In the genomic region with DNA sequence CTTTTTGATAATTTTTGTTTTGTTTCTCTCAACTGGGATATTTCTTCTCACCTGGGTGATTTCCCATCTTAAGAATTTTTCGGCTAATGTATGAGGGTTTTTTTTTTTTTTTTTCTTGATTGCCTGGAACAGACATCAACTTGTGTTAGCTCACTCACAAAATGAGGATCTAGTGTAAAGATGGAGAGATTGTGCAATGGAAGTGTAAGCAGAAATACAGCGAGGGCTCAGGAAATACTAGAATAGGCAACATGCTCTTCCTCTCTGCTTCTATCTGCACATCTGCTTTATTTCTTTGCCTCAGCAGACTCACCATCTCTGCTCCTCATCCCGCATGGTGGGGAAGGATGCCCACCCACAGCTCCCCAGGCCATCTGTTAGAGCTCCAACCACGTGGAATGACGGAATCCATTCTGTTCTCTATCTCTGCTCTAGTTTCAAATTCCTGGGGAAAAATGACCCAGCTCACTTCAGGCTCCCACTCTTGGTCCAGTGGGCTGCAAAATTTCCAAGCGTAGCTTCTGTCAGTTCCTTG, we compare ENCODE assay signal across 18 cellular contexts.
DNase-seq lines count a peak whose midpoint lies in the region; ATAC-seq and TF ChIP-seq lines count a peak whose summit lies in the region.
"Had no signal": no experiment of that assay in that cellular context is flagged by ENCODE, and none has a peak within 500 bp of the region (broad histone marks: within the 10 kb centered on the region; RNA-seq: fewer than 3 reads in every experiment).

No MANE protein-coding gene starts in this region.

- no peaks in the 10 kb centered on the region for H3K36me3 Mint-ChIP-seq in nephron progenitor cell (ENCODE audit: low read depth)
- H3K36me3 Mint-ChIP-seq in activated CD4-positive, alpha-beta T cell treated with anti-CD3 and anti-CD28 coated beads, Interleukin-2, amount 10 ng/mL, durations not matched to agents 24 days and 14 days (ENCODE audit: low read depth) = no peaks in the 10 kb centered on the region
- H3K36me3 Mint-ChIP-seq: activated CD4-positive, alpha-beta memory T cell treated with anti-CD3 and anti-CD28 coated beads for 36 hours; activated naive CD8-positive, alpha-beta T cell treated with anti-CD3 and anti-CD28 coated beads, Interleukin-2, amount 10 ng/mL, durations not matched to agents 7 days and 5 days had no signal

- CTCF ChIA-PET in SK-N-SH (lab: Yijun Ruan, JAX) = no interaction called here

- intact Hi-C loops in transverse colon (cut with DNase I; ENCODE audit: low total_unique reads) = no loop called here
- intact Hi-C loops in activated CD4-positive, alpha-beta T cell treated with anti-CD3 and anti-CD28 coated beads, Interleukin-2, amount 10 ng/mL, durations not matched to agents 24 days and 14 days (cut with micrococcal nuclease) = no loop called here

- H3K9me3 ChIP-seq in SK-N-SH = no peaks in the 10 kb centered on the region
- no peaks in the 10 kb centered on the region for H3K9me3 ChIP-seq in transverse colon
- no peaks in the 10 kb centered on the region for H3K9me3 ChIP-seq in Peyer's patch
- H3K9me3 ChIP-seq: SJSA1, upper lobe of left lung had no signal

- no peak overlapping the region for H3K4me3 Mint-ChIP-seq in nephron progenitor cell
- H3K4me3 Mint-ChIP-seq in activated CD4-positive, alpha-beta T cell treated with anti-CD3 and anti-CD28 coated beads, Interleukin-2, amount 10 ng/mL, durations not matched to agents 24 days and 14 days = no peak overlapping the region
- H3K4me3 Mint-ChIP-seq: activated CD4-positive, alpha-beta memory T cell treated with anti-CD3 and anti-CD28 coated beads for 36 hours; activated naive CD8-positive, alpha-beta T cell treated with anti-CD3 and anti-CD28 coated beads, Interleukin-2, amount 10 ng/mL, durations not matched to agents 7 days and 5 days; activated T-cell treated with anti-CD3 and anti-CD28 coated beads, Interleukin-2, amount 50 U/mL, for 4 hours; central memory CD8-positive, alpha-beta T cell had no signal

- TF ChIP-seq RAD21 in SK-N-SH (IDR thresholded peaks at IDR 0.05; ENCODE audit: low read length) = 0 out of 2 replicates have a peak, but pooled peaks have one; percentile 6

- H3K27ac Mint-ChIP-seq in nephron progenitor cell = peak overlapping the region; percentile 53
- H3K27ac Mint-ChIP-seq in activated CD4-positive, alpha-beta T cell treated with anti-CD3 and anti-CD28 coated beads, Interleukin-2, amount 10 ng/mL, durations not matched to agents 24 days and 14 days = no peak overlapping the region
- H3K27ac Mint-ChIP-seq: activated CD4-positive, alpha-beta memory T cell treated with anti-CD3 and anti-CD28 coated beads for 36 hours; activated naive CD8-positive, alpha-beta T cell treated with anti-CD3 and anti-CD28 coated beads, Interleukin-2, amount 10 ng/mL, durations not matched to agents 7 days and 5 days had no signal

- H3K36me3 ChIP-seq in SK-N-SH (replicated peaks in 1 of 2; ENCODE audit: control insufficient read depth in 1 of 2, insufficient read depth in 2 of 2, low read length in 1 of 2) = no peaks in the 10 kb centered on the region
- H3K36me3 ChIP-seq in transverse colon = no peaks in the 10 kb centered on the region
- H3K36me3 ChIP-seq in Peyer's patch = no peaks in the 10 kb centered on the region
- H3K36me3 ChIP-seq: SJSA1, upper lobe of left lung had no signal

- H4K20me1 ChIP-seq in SK-N-SH (ENCODE audit: insufficient read depth) = no peaks in the 10 kb centered on the region

- H3K27me3 ChIP-seq in SK-N-SH (ENCODE audit: insufficient read depth) (no peaks in the 10 kb centered on the region), transverse colon (no peaks in the 10 kb centered on the region), Peyer's patch (no peaks in the 10 kb centered on the region)
- H3K27me3 ChIP-seq: SJSA1, upper lobe of left lung had no signal

- H2AFZ ChIP-seq in SK-N-SH (ENCODE audit: low read depth) = no peak overlapping the region

- in situ Hi-C loops in transverse colon (cut with MboI; ENCODE audit: low pct_ligation_motif_present in 1 of 4, low pct_unique_long_range_greater_than_20kb in 1 of 4, low sequenced_read_pairs in 3 of 4) = no loop called here

- WGBS in SK-N-SH (ENCODE audit: low lambda C conversion rate) = 54% methylated on average over 6 of the region's 6 CpGs
- WGBS in transverse colon (ENCODE audit: low coverage in 1 of 2), 2 donors = 40 to 62% methylated on average over 5 to 6 of the region's 6 CpGs

- POLR2A ChIA-PET in SK-N-SH (lab: Yijun Ruan, JAX) = no interaction called here

- H3K4me1 Mint-ChIP-seq in nephron progenitor cell = peaks cover 32% of the 10 kb centered on the region
- H3K4me1 Mint-ChIP-seq in activated CD4-positive, alpha-beta T cell treated with anti-CD3 and anti-CD28 coated beads, Interleukin-2, amount 10 ng/mL, durations not matched to agents 24 days and 14 days = no peaks in the 10 kb centered on the region
- H3K4me1 Mint-ChIP-seq: activated naive CD8-positive, alpha-beta T cell treated with anti-CD3 and anti-CD28 coated beads, Interleukin-2, amount 10 ng/mL, durations not matched to agents 7 days and 5 days; central memory CD8-positive, alpha-beta T cell had no signal

- peak overlapping the region in 1 of 2 experiments; percentile 80; a peak in 2 of 4 replicates for H3K27ac ChIP-seq in SK-N-SH (ENCODE audit: low read depth in 2 of 2, low read length in 1 of 2)
- H3K27ac ChIP-seq in transverse colon = peak overlapping the region; percentile 1 to 67 (median 50)
- H3K27ac ChIP-seq in Peyer's patch = peak overlapping the region in 1 of 4 donors; percentile 31
- H3K27ac ChIP-seq: SJSA1 had no signal

- no peak for ATAC-seq in SK-N-SH treated with all-trans-retinoic acid at 6 μM for 48 hours
- ATAC-seq in HG03565 (IDR thresholded peaks at IDR 0.05; ENCODE audit: unreplicated experiment) = no peak
- ATAC-seq: activated T-cell treated with anti-CD3 and anti-CD28 coated beads, Interleukin-2, amount 50 U/mL, for 4 hours had no signal

- no peak overlapping the region for H3K9ac ChIP-seq in SK-N-SH

- no peak for TF ChIP-seq POLR2A in transverse colon (IDR thresholded peaks at IDR 0.05)
- no peak for TF ChIP-seq POLR2A in Peyer's patch (IDR thresholded peaks at IDR 0.05)

- DNase-seq in SK-N-SH (peak; percentile 8), fibroblast of pulmonary artery (ENCODE audit: low read depth) (peak; percentile 39), nephron progenitor cell (no peak), transverse colon (no peak), Peyer's patch (no peak)
- DNase-seq in activated CD4-positive, alpha-beta T cell treated with anti-CD3 and anti-CD28 coated beads, Interleukin-2, amount 10 ng/mL, durations not matched to agents 24 days and 14 days = no peak
- DNase-seq: activated CD4-positive, alpha-beta memory T cell treated with anti-CD3 and anti-CD28 coated beads for 36 hours; activated naive CD8-positive, alpha-beta T cell treated with anti-CD3 and anti-CD28 coated beads, Interleukin-2, amount 10 ng/mL, durations not matched to agents 7 days and 5 days; activated T-cell treated with anti-CD3 and anti-CD28 coated beads, Interleukin-2, amount 50 U/mL, for 4 hours; H7; NCI-H187 treated with DMSO at 0.1 percent for 48 hours; NCI-H510A treated with DMSO at 0.1 percent for 48 hours; upper lobe of left lung had no signal

- H3F3A ChIP-seq in SK-N-SH (replicated peaks; ENCODE audit: insufficient read depth) = no peaks in the 10 kb centered on the region

- H3K27me3 Mint-ChIP-seq in nephron progenitor cell (ENCODE audit: low read depth, poor library complexity) = no peaks in the 10 kb centered on the region
- H3K27me3 Mint-ChIP-seq in activated CD4-positive, alpha-beta T cell treated with anti-CD3 and anti-CD28 coated beads, Interleukin-2, amount 10 ng/mL, durations not matched to agents 24 days and 14 days = no peaks in the 10 kb centered on the region
- H3K27me3 Mint-ChIP-seq: activated CD4-positive, alpha-beta memory T cell treated with anti-CD3 and anti-CD28 coated beads for 36 hours; activated naive CD8-positive, alpha-beta T cell treated with anti-CD3 and anti-CD28 coated beads, Interleukin-2, amount 10 ng/mL, durations not matched to agents 7 days and 5 days; central memory CD8-positive, alpha-beta T cell had no signal

- no peaks in the 10 kb centered on the region for H3K9me2 ChIP-seq in SK-N-SH

- H3K9me3 Mint-ChIP-seq in nephron progenitor cell = no peaks in the 10 kb centered on the region
- no peaks in the 10 kb centered on the region for H3K9me3 Mint-ChIP-seq in activated CD4-positive, alpha-beta T cell treated with anti-CD3 and anti-CD28 coated beads, Interleukin-2, amount 10 ng/mL, durations not matched to agents 24 days and 14 days

- no peak overlapping the region for H3K4me3 ChIP-seq in SK-N-SH (ENCODE audit: low read depth in 2 of 2, low read length in 1 of 2)
- H3K4me3 ChIP-seq in fibroblast of pulmonary artery (replicated peaks; ENCODE audit: low read depth, low read length) = no peak overlapping the region
- no peak overlapping the region for H3K4me3 ChIP-seq in transverse colon
- H3K4me3 ChIP-seq in Peyer's patch = no peak overlapping the region
- H3K4me3 ChIP-seq: lung, SJSA1, upper lobe of left lung had no signal

- no peak for TF ChIP-seq CTCF in SK-N-SH (IDR thresholded peaks at IDR 0.05)
- no peak for TF ChIP-seq CTCF in fibroblast of pulmonary artery (IDR thresholded peaks at IDR 0.05; ENCODE audit: low read length, missing control alignments)
- no peak for TF ChIP-seq CTCF in nephron progenitor cell (IDR thresholded peaks at IDR 0.05)
- no peak for TF ChIP-seq CTCF in transverse colon (IDR thresholded peaks at IDR 0.05)
- TF ChIP-seq CTCF in Peyer's patch (IDR thresholded peaks at IDR 0.05) = no peak

- peaks cover 10 to 28% of the 10 kb centered on the region in 2 experiments; a peak in 2 of 4 replicates for H3K4me1 ChIP-seq in SK-N-SH (ENCODE audit: control insufficient read depth in 1 of 2, insufficient read depth in 2 of 2, low read depth in 1 of 2, low read length in 1 of 2)
- peaks cover 0 to 21% (median 2%) of the 10 kb centered on the region in 4 donors for H3K4me1 ChIP-seq in transverse colon
- no peaks in the 10 kb centered on the region for H3K4me1 ChIP-seq in Peyer's patch
- H3K4me1 ChIP-seq: SJSA1 had no signal

- no peaks in the 10 kb centered on the region for H3K79me2 ChIP-seq in SK-N-SH (ENCODE audit: insufficient read depth)

- no peak overlapping the region for H3K4me2 ChIP-seq in SK-N-SH

- TF ChIP-seq EP300 in SK-N-SH (IDR thresholded peaks at IDR 0.05; ENCODE audit: borderline replicate concordance in 1 of 2, low read depth in 1 of 2, low read length in 1 of 2) (no peak), transverse colon (IDR thresholded peaks at IDR 0.05; ENCODE audit: low read depth) (no peak)

TF ChIP-seq in SK-N-SH treated with all-trans-retinoic acid at 6 μM for 48 hours, 23 proteins besides CTCF, POLR2A, EP300 and RAD21 (continues in another document):
- TF ChIP-seq ZNF70 (CRISPR knock-in tag; IDR thresholded peaks at IDR 0.05) (no peak), PPARA (CRISPR knock-in tag; IDR thresholded peaks at IDR 0.05; ENCODE audit: borderline replicate concordance) (no peak), RARB (CRISPR knock-in tag; IDR thresholded peaks at IDR 0.05) (no peak)

Comparison
In these comparisons a context has a peak if more than half of its experiments do, and no peak if none do; other contexts are left out.
1. DNase-seq: peak in SK-N-SH (single experiment) and fibroblast of pulmonary artery (single experiment); none in nephron progenitor cell (single experiment), transverse colon (single experiment), activated CD4-positive, alpha-beta T cell treated with anti-CD3 and anti-CD28 coated beads, Interleukin-2, amount 10 ng/mL, durations not matched to agents 24 days and 14 days (single experiment) and Peyer's patch (0 of 3).